8 cellular contexts compared by ENCODE assay signal in the genomic region with DNA sequence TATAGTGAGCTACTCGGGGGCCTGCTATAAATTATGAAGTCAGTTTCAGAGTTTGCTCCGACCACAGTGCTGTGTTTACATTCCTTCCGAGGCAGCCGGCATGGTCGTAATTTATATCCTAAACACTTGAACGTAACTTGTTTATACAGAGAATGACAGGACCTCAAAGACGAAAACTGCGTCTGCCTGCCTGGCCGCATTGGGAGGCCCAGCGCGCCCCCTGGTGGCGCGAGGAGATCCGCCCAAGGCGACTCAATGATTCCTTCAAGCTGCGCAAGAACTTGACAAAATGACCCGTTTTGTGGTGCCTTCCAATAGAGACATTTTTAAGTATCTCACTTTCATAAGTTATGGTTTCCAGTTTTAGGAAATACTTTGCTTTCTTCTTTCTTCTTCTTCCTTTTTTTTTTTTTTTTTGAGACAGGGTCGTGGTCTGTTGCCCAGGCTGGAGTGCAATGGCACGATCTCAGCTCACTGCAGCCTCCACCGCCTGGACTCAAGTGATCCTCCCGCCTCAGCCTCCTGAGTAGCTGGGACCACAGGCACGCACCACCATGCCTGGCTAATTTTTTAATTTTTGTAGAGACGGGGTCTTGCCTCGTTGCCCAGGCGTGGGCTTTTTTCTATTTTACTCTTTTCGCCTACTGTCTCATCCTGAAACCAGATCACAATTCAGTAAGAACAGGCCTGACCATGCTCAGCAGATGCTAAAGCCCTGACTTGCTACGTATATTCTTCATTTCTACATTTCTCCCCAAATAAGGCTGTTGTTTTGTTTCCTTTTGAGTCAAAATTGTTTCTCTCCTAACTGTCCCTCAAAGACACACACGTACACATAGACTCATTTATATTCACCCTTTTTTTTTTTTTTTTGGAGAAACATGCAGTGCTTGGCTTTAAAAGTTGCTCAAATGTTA. TPM values are rescaled to one million over a fixed set of nuclear protein-coding genes. Genes with fewer than 3 reads are reported as not detected.
A peak's percentile ranks its signal among the peaks of the same experiment; 100 is the strongest.
DNase-seq lines count a peak whose midpoint lies in the region; ATAC-seq and TF ChIP-seq lines count a peak whose summit lies in the region.

No MANE protein-coding gene starts in this region.

- H3K36me3 ChIP-seq in SJCRH30: no peaks in the 10 kb centered on the region
- no peaks in the 10 kb centered on the region for H3K36me3 ChIP-seq in upper lobe of right lung

- peak; percentile 63 for DNase-seq in natural killer cell
- DNase-seq in natural killer cell treated with Interleukin-12 subunit alpha and Interleukin-12 subunit beta and Interleukin-15 and Interleukin-18, amount 100 ng/mL, for 72 hours (ENCODE audit: low spot score): no peak
- DNase-seq in SJCRH30: peak; percentile 55 to 64
- DNase-seq in activated gamma-delta T cell treated with Interleukin-2 at 50 U/mL for 16 hours: peak; percentile 59
- peak; percentile 76 for DNase-seq in germinal center (ENCODE audit: low spot score)
- DNase-seq in pons (ENCODE audit: low spot score): peak; percentile 59
- DNase-seq in upper lobe of right lung: peak; percentile 83

- ATAC-seq in natural killer cell: peak in 2 of 3 donors; percentile 63 to 76
- ATAC-seq in natural killer cell treated with Interleukin-12 subunit alpha and Interleukin-12 subunit beta and Interleukin-15 and Interleukin-18, amount 100 ng/mL, for 72 hours: no peak
- ATAC-seq in upper lobe of right lung: peak; percentile 80

- intact Hi-C loops in natural killer cell (cut with micrococcal nuclease): loop anchor here (1.0 kb wide), 1 partner anchor 804 kb away; no protein-coding TSS in a partner anchor
- intact Hi-C loops in upper lobe of right lung (cut with DNase I): no loop called here

- H3K27ac Mint-ChIP-seq in natural killer cell (peak overlapping the region in 1 of 2 donors; percentile 15), IgD-negative memory B cell (peak overlapping the region; percentile 18 to 96 (median 91))
- H3K27ac Mint-ChIP-seq in natural killer cell treated with Interleukin-12 subunit alpha and Interleukin-12 subunit beta and Interleukin-15 and Interleukin-18, amount 100 ng/mL, for 72 hours: no peak overlapping the region

- H3K4me3 ChIP-seq in SJCRH30: no peak overlapping the region
- no peak overlapping the region for H3K4me3 ChIP-seq in upper lobe of right lung

- H3K4me1 ChIP-seq in SJCRH30 (no peaks in the 10 kb centered on the region), upper lobe of right lung (no peaks in the 10 kb centered on the region)

- H3K4me3 Mint-ChIP-seq in natural killer cell (peak overlapping the region; percentile 31), IgD-negative memory B cell (peak overlapping the region in 2 of 4 donors; percentile 48 to 81)
- no peak overlapping the region for H3K4me3 Mint-ChIP-seq in natural killer cell treated with Interleukin-12 subunit alpha and Interleukin-12 subunit beta and Interleukin-15 and Interleukin-18, amount 100 ng/mL, for 72 hours

- H3K36me3 Mint-ChIP-seq in natural killer cell (no peaks in the 10 kb centered on the region), IgD-negative memory B cell (no peaks in the 10 kb centered on the region)
- H3K36me3 Mint-ChIP-seq in natural killer cell treated with Interleukin-12 subunit alpha and Interleukin-12 subunit beta and Interleukin-15 and Interleukin-18, amount 100 ng/mL, for 72 hours: no peaks in the 10 kb centered on the region

- peaks cover 43 to 46% of the 10 kb centered on the region in 2 donors for H3K27me3 Mint-ChIP-seq in natural killer cell (ENCODE audit: low read depth in 2 of 2)
- H3K27me3 Mint-ChIP-seq in natural killer cell treated with Interleukin-12 subunit alpha and Interleukin-12 subunit beta and Interleukin-15 and Interleukin-18, amount 100 ng/mL, for 72 hours: peaks cover 38 to 55% of the 10 kb centered on the region in 2 donors
- H3K27me3 Mint-ChIP-seq in IgD-negative memory B cell: peaks cover 34% of the 10 kb centered on the region

- no peak overlapping the region for H3K27ac ChIP-seq in SJCRH30
- peak overlapping the region; percentile 58 for H3K27ac ChIP-seq in upper lobe of right lung

- H3K9me3 ChIP-seq in SJCRH30 (replicated peaks) (no peaks in the 10 kb centered on the region), upper lobe of right lung (no peaks in the 10 kb centered on the region)

- H3K9me3 Mint-ChIP-seq in natural killer cell (no peaks in the 10 kb centered on the region), IgD-negative memory B cell (no peaks in the 10 kb centered on the region)
- no peaks in the 10 kb centered on the region for H3K9me3 Mint-ChIP-seq in natural killer cell treated with Interleukin-12 subunit alpha and Interleukin-12 subunit beta and Interleukin-15 and Interleukin-18, amount 100 ng/mL, for 72 hours

- peaks cover 6 to 12% of the 10 kb centered on the region in 2 donors for H3K4me1 Mint-ChIP-seq in natural killer cell
- peaks cover 0 to 7% of the 10 kb centered on the region in 2 donors for H3K4me1 Mint-ChIP-seq in natural killer cell treated with Interleukin-12 subunit alpha and Interleukin-12 subunit beta and Interleukin-15 and Interleukin-18, amount 100 ng/mL, for 72 hours (ENCODE audit: low read depth in 2 of 2)
- peaks cover 3 to 15% (median 5%) of the 10 kb centered on the region in 3 donors for H3K4me1 Mint-ChIP-seq in IgD-negative memory B cell

- TF ChIP-seq CTCF in natural killer cell (IDR thresholded peaks at IDR 0.05): peak; percentile 97
- peak; percentile 98 for TF ChIP-seq CTCF in upper lobe of right lung (IDR thresholded peaks at IDR 0.05)

- H3K27me3 ChIP-seq in SJCRH30 (no peaks in the 10 kb centered on the region), upper lobe of right lung (peaks cover 68% of the 10 kb centered on the region)

RNA-seq across cellular contexts. Expression of gene FOXF2, which starts 7.8 kb away (rescaled TPM):
- not detected for total RNA-seq in natural killer cell
- total RNA-seq in natural killer cell treated with Interleukin-12 subunit alpha and Interleukin-12 subunit beta and Interleukin-15 and Interleukin-18, amount 100 ng/mL, for 72 hours: not detected
- polyA plus RNA-seq in IgD-negative memory B cell: not detected
- total RNA-seq in SJCRH30 (2014; rRNA removed; shearing (Covaris generic)): 2.8 and 3.7 TPM in 2 replicates
- total RNA-seq in upper lobe of right lung: 15.7 TPM

Comparison
In these comparisons a context has a peak if more than half of its experiments do, and no peak if none do; other contexts are left out.
1. ATAC-seq: peak in natural killer cell (2 of 3) and upper lobe of right lung (single experiment); none in natural killer cell treated with Interleukin-12 subunit alpha and Interleukin-12 subunit beta and Interleukin-15 and Interleukin-18, amount 100 ng/mL, for 72 hours (0 of 2).
2. H3K27ac Mint-ChIP-seq: peak in IgD-negative memory B cell (3 of 3); none in natural killer cell treated with Interleukin-12 subunit alpha and Interleukin-12 subunit beta and Interleukin-15 and Interleukin-18, amount 100 ng/mL, for 72 hours (0 of 2).